In genomic region chr7:155184923-155185322, GRCh38 we compare ENCODE assay signal across 1 cellular context.
TF ChIP-seq lines count a peak whose summit lies in the region.

No MANE protein-coding gene starts in this region.

TF ChIP-seq in K562, 482 proteins besides CTCF, POLR2A, EP300 and RAD21 (continued from another document and continues in another):
- peak; percentile 99 for TF ChIP-seq TRIM28 (IDR thresholded peaks at IDR 0.05)
- no peak for TF ChIP-seq ZNF592 (IDR thresholded peaks at IDR 0.05)
- no peak for TF ChIP-seq TAL1 (IDR thresholded peaks at IDR 0.05)
- TF ChIP-seq PATZ1 (CRISPR knock-in tag; IDR thresholded peaks at IDR 0.05; ENCODE audit: borderline replicate concordance) = no peak
- no peak for TF ChIP-seq PHF8 (IDR thresholded peaks at IDR 0.05; ENCODE audit: borderline replicate concordance, low read length)
- TF ChIP-seq CREB3L1 (IDR thresholded peaks at IDR 0.05; ENCODE audit: borderline replicate concordance, low read depth) = no peak
- TF ChIP-seq SLC30A9 (CRISPR knock-in tag; IDR thresholded peaks at IDR 0.05) = no peak
- no peak for TF ChIP-seq ZKSCAN8 (CRISPR knock-in tag; IDR thresholded peaks at IDR 0.05)
- TF ChIP-seq RBM22 (IDR thresholded peaks at IDR 0.05; ENCODE audit: low read depth, low read length, poor library complexity, severe bottlenecking) = no peak
- no peak for TF ChIP-seq L3MBTL2 (IDR thresholded peaks at IDR 0.05)
- TF ChIP-seq GTF2F1 (IDR thresholded peaks at IDR 0.05; ENCODE audit: low read depth, low read length) = no peak
- TF ChIP-seq SIN3B (IDR thresholded peaks at IDR 0.05; ENCODE audit: low read depth) = no peak
- TF ChIP-seq ZNF518B (CRISPR knock-in tag; IDR thresholded peaks at IDR 0.05) = no peak
- TF ChIP-seq SP2 (IDR thresholded peaks at IDR 0.05; ENCODE audit: extremely low read depth, low read depth, low read length, poor library complexity, severe bottlenecking) = no peak
- TF ChIP-seq HLTF (IDR thresholded peaks at IDR 0.05) = no peak
- 0 out of 2 replicates have a peak, but pooled peaks have one; percentile 19 for TF ChIP-seq ZEB2 (IDR thresholded peaks at IDR 0.05)
- no peak for TF ChIP-seq GATA2 (CRISPR knock-in tag; IDR thresholded peaks at IDR 0.05)
- no peak for TF ChIP-seq BMI1 (IDR thresholded peaks at IDR 0.05; ENCODE audit: low read length)
- no peak for TF ChIP-seq ZZZ3 (IDR thresholded peaks at IDR 0.05)
- TF ChIP-seq HEY1 (CRISPR knock-in tag; IDR thresholded peaks at IDR 0.05; ENCODE audit: borderline replicate concordance) = no peak
- TF ChIP-seq NUFIP1 (IDR thresholded peaks at IDR 0.05; ENCODE audit: partially characterized antibody) = no peak
- no peak for TF ChIP-seq ETV5 (CRISPR knock-in tag; IDR thresholded peaks at IDR 0.05; ENCODE audit: low read depth)
- TF ChIP-seq CBX3 (IDR thresholded peaks at IDR 0.05; ENCODE audit: borderline replicate concordance in 1 of 2, low read length in 2 of 2) = peak; percentile 84 to 99
- TF ChIP-seq RERE (CRISPR knock-in tag; IDR thresholded peaks at IDR 0.05; ENCODE audit: borderline replicate concordance) = no peak
- no peak for TF ChIP-seq ZNF655 (CRISPR knock-in tag; IDR thresholded peaks at IDR 0.05)
- no peak for TF ChIP-seq TBP (optimal IDR thresholded peaks at IDR 0.05; ENCODE audit: low read depth, low read length)
- TF ChIP-seq TCF15 (CRISPR knock-in tag; IDR thresholded peaks at IDR 0.05) = no peak
- no peak for TF ChIP-seq PTRF (tag; IDR thresholded peaks at IDR 0.05)
- peak; percentile 98 for TF ChIP-seq CBX5 (IDR thresholded peaks at IDR 0.05; ENCODE audit: borderline replicate concordance, low read depth)
- no peak for TF ChIP-seq E2F8 (IDR thresholded peaks at IDR 0.05; ENCODE audit: low read depth, partially characterized antibody)
- no peak for TF ChIP-seq ZNF586 (CRISPR knock-in tag; conservative IDR thresholded peaks at IDR 0.05)
- TF ChIP-seq RBBP5 (IDR thresholded peaks at IDR 0.05; ENCODE audit: borderline replicate concordance, insufficient read depth, low read length, poor library complexity, severe bottlenecking) = no peak
- TF ChIP-seq ZNF431 (CRISPR knock-in tag; IDR thresholded peaks at IDR 0.05) = 0 out of 2 replicates have a peak, but pooled peaks have one; percentile 15
- TF ChIP-seq TAF15 (IDR thresholded peaks at IDR 0.05; ENCODE audit: low read depth, low read length) = no peak
- no peak for TF ChIP-seq HDAC1 (IDR thresholded peaks at IDR 0.05)
- TF ChIP-seq EHMT2 (IDR thresholded peaks at IDR 0.05) = peak; percentile 48; the same call in 1 of the 2 replicates
- no peak for TF ChIP-seq KHSRP (IDR thresholded peaks at IDR 0.05)
- TF ChIP-seq KLF6 (CRISPR knock-in tag; IDR thresholded peaks at IDR 0.05; ENCODE audit: borderline replicate concordance) = no peak
- TF ChIP-seq ZNF561 (CRISPR knock-in tag; conservative IDR thresholded peaks at IDR 0.05) = no peak
- TF ChIP-seq NCOA2 (IDR thresholded peaks at IDR 0.05; ENCODE audit: partially characterized antibody in 2 of 2) = no peak
- TF ChIP-seq COPS2 (conservative IDR thresholded peaks at IDR 0.05) = no peak
- no peak for TF ChIP-seq ZNF583 (CRISPR knock-in tag; IDR thresholded peaks at IDR 0.05)
- no peak for TF ChIP-seq NR2C1 (IDR thresholded peaks at IDR 0.05)
- no peak for TF ChIP-seq NR2C1 (tag; IDR thresholded peaks at IDR 0.05)
- no peak for TF ChIP-seq SNIP1 (IDR thresholded peaks at IDR 0.05; ENCODE audit: low read depth)
- TF ChIP-seq ZNF12 (CRISPR knock-in tag; IDR thresholded peaks at IDR 0.05) = no peak
- TF ChIP-seq SRSF1 (IDR thresholded peaks at IDR 0.05; ENCODE audit: low read depth, low read length) = no peak
